Comparison of ENCODE assay signal across 2 cellular contexts in genomic region chr19:4045597-4046361, GRCh38.
TF ChIP-seq lines count a peak whose summit lies in the region.

No MANE protein-coding gene starts in this region.

TF ChIP-seq in HCT116, 20 proteins besides CTCF, POLR2A, EP300 and RAD21:
- no peak for TF ChIP-seq YY1 (IDR thresholded peaks at IDR 0.05; ENCODE audit: extremely low read depth, insufficient replicate concordance, low read depth, low read length)
- no peak for TF ChIP-seq POLR2AphosphoS5 (IDR thresholded peaks at IDR 0.05; ENCODE audit: low read depth, low read length)
- no peak for TF ChIP-seq ATF3 (IDR thresholded peaks at IDR 0.05)
- no peak for TF ChIP-seq REST (IDR thresholded peaks at IDR 0.05; ENCODE audit: low read depth)
- no peak for TF ChIP-seq ELF1 (IDR thresholded peaks at IDR 0.05; ENCODE audit: borderline replicate concordance, low read depth)
- TF ChIP-seq SP1 (IDR thresholded peaks at IDR 0.05; ENCODE audit: low read depth): no peak
- TF ChIP-seq CBX3 (IDR thresholded peaks at IDR 0.05; ENCODE audit: low read depth): no peak
- no peak for TF ChIP-seq ZNF274 (IDR thresholded peaks at IDR 0.05; ENCODE audit: low read depth, low read length)
- TF ChIP-seq TCF7L2 (IDR thresholded peaks at IDR 0.05; ENCODE audit: borderline replicate concordance, extremely low read depth, insufficient read depth, insufficient read length): no peak
- no peak for TF ChIP-seq FOSL1 (IDR thresholded peaks at IDR 0.05; ENCODE audit: low read depth)
- no peak for TF ChIP-seq CEBPB (IDR thresholded peaks at IDR 0.05; ENCODE audit: low read depth)
- no peak for TF ChIP-seq EGR1 (IDR thresholded peaks at IDR 0.05; ENCODE audit: low read depth)
- TF ChIP-seq EZH2 (IDR thresholded peaks at IDR 0.05): no peak
- no peak for TF ChIP-seq MAX (IDR thresholded peaks at IDR 0.05)
- no peak for TF ChIP-seq EZH2phosphoT487 (IDR thresholded peaks at IDR 0.05; ENCODE audit: borderline replicate concordance)
- TF ChIP-seq ZBTB33 (IDR thresholded peaks at IDR 0.05; ENCODE audit: extremely low read depth, insufficient replicate concordance, low read length): no peak
- TF ChIP-seq ZFX (IDR thresholded peaks at IDR 0.05): no peak

TF ChIP-seq in SK-N-SH treated with all-trans-retinoic acid at 6 μM for 48 hours, 23 proteins besides CTCF, POLR2A, EP300 and RAD21:
- TF ChIP-seq TCF4 (CRISPR knock-in tag; IDR thresholded peaks at IDR 0.05; ENCODE audit: borderline replicate concordance) (no peak), ARNTL (CRISPR knock-in tag; IDR thresholded peaks at IDR 0.05; ENCODE audit: borderline replicate concordance, low read depth) (no peak), ISL1 (CRISPR knock-in tag; IDR thresholded peaks at IDR 0.05) (no peak), ZFP30 (CRISPR knock-in tag; IDR thresholded peaks at IDR 0.05) (no peak), CSDC2 (CRISPR knock-in tag; IDR thresholded peaks at IDR 0.05) (no peak), PATZ1 (CRISPR knock-in tag; IDR thresholded peaks at IDR 0.05; ENCODE audit: borderline replicate concordance) (no peak)
